10 cellular contexts compared by ENCODE assay signal in the genomic region with DNA sequence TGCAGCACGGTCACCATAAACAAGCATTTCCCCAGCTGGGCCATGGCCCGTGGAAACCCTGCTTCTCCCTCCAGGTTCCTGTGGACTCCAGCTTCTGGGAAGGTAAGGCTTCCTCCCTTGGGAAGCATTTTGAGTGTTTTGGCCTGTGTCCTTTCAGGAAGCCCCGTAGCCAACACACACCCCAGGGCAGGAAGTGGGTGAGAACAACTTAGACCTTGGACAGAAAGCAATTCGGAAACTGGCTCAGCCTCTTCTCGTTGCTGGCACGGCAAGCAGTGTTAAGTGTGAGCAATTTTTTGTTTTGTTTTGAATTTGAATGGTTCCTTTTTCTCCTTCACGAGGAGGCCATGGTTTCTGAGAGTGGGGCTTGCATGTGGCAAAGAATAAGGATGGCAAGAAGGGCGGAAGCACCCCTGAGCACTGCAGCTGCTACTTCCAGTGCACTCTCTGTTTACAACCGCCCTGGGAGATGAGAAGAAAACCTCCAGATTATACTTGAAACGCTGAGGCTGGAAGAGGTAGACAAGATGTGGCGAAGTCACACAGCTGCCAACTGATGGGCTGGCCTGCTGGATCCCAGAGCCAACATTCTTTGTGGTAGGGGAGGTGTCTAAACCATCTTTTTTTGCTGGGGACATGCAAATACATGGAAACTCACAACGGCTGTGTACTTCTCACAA. TPM values are rescaled to one million over a fixed set of nuclear protein-coding genes. Genes with fewer than 3 reads are reported as not detected.
DNase-seq lines count a peak whose midpoint lies in the region; TF ChIP-seq lines count a peak whose summit lies in the region.
"Had no signal": no experiment of that assay in that cellular context is flagged by ENCODE, and none has a peak within 500 bp of the region (broad histone marks: within the 10 kb centered on the region; RNA-seq: fewer than 3 reads in every experiment).

No MANE protein-coding gene starts in this region.

- no peak overlapping the region for H4K8ac ChIP-seq in mesendoderm (ENCODE audit: low read depth, low read length)

- H3K27ac ChIP-seq in thyroid gland, result no peak overlapping the region
- no peak overlapping the region for H3K27ac ChIP-seq in mesendoderm (ENCODE audit: low read depth, low read length)

- H3K4ac ChIP-seq in mesendoderm (ENCODE audit: low read depth, low read length), result no peak overlapping the region

- H3K27ac Mint-ChIP-seq in activated naive CD4-positive, alpha-beta T cell treated with anti-CD3 and anti-CD28 coated beads for 36 hours, result no peak overlapping the region
- peak overlapping the region; percentile 73 for H3K27ac Mint-ChIP-seq in T-helper 2 cell treated with Interferon-gamma antibody and Interleukin-4, amounts not matched to agents 5 μg/mL and 100 μg/mL, for 36 hours
- peak overlapping the region in 5 of 6 donors; percentile 13 to 55 (median 45) for H3K27ac Mint-ChIP-seq in immature natural killer cell
- H3K27ac Mint-ChIP-seq: type B pancreatic cell had no signal

- TF ChIP-seq POLR2A in thyroid gland (IDR thresholded peaks at IDR 0.05), result no peak

- TF ChIP-seq CTCF in thyroid gland (IDR thresholded peaks at IDR 0.05), result no peak

- H3K36me3 ChIP-seq in thyroid gland, result no peaks in the 10 kb centered on the region
- no peaks in the 10 kb centered on the region for H3K36me3 ChIP-seq in mesendoderm (ENCODE audit: control insufficient read depth, insufficient read depth, low read length)

- no peaks in the 10 kb centered on the region for H3K9me3 Mint-ChIP-seq in activated naive CD4-positive, alpha-beta T cell treated with anti-CD3 and anti-CD28 coated beads for 36 hours
- no peaks in the 10 kb centered on the region for H3K9me3 Mint-ChIP-seq in T-helper 2 cell treated with Interferon-gamma antibody and Interleukin-4, amounts not matched to agents 5 μg/mL and 100 μg/mL, for 36 hours
- peaks cover 0 to 2% (median 0%) of the 10 kb centered on the region in 6 donors for H3K9me3 Mint-ChIP-seq in immature natural killer cell
- H3K9me3 Mint-ChIP-seq: activated T-cell treated with anti-CD3 and anti-CD28 coated beads, Interleukin-2, amount 50 U/mL, for 4 hours had no signal

- no peaks in the 10 kb centered on the region for H3K9me3 ChIP-seq in thyroid gland

- CTCF ChIA-PET in activated naive CD4-positive, alpha-beta T cell treated with anti-CD3 and anti-CD28 coated beads for 36 hours (lab: Charles Lee), result interaction anchor here (0.6 kb wide), 1 partner anchor 37 kb away, joined by 3 read pairs; no protein-coding TSS in a partner anchor

- H3K27me3 ChIP-seq in thyroid gland (no peaks in the 10 kb centered on the region), mesendoderm (ENCODE audit: insufficient read depth, low read length, poor library complexity) (no peaks in the 10 kb centered on the region)

- no peak overlapping the region for H2AK5ac ChIP-seq in mesendoderm (ENCODE audit: low read length)

- H3K4me2 ChIP-seq in mesendoderm (ENCODE audit: low read length), result no peak overlapping the region

- H3K4me3 ChIP-seq in thyroid gland (replicated peaks in 1 of 3), result no peak overlapping the region
- no peak overlapping the region for H3K4me3 ChIP-seq in mesendoderm (ENCODE audit: low read length)

- no peaks in the 10 kb centered on the region for H3K36me3 Mint-ChIP-seq in activated naive CD4-positive, alpha-beta T cell treated with anti-CD3 and anti-CD28 coated beads for 36 hours (ENCODE audit: low read depth)
- H3K36me3 Mint-ChIP-seq in T-helper 2 cell treated with Interferon-gamma antibody and Interleukin-4, amounts not matched to agents 5 μg/mL and 100 μg/mL, for 36 hours (ENCODE audit: low read depth), result no peaks in the 10 kb centered on the region
- H3K36me3 Mint-ChIP-seq in immature natural killer cell, result no peaks in the 10 kb centered on the region
- H3K36me3 Mint-ChIP-seq: type B pancreatic cell had no signal

- no peaks in the 10 kb centered on the region for H3K27me3 Mint-ChIP-seq in activated naive CD4-positive, alpha-beta T cell treated with anti-CD3 and anti-CD28 coated beads for 36 hours (ENCODE audit: low read depth)
- peaks cover 3% of the 10 kb centered on the region for H3K27me3 Mint-ChIP-seq in T-helper 2 cell treated with Interferon-gamma antibody and Interleukin-4, amounts not matched to agents 5 μg/mL and 100 μg/mL, for 36 hours (ENCODE audit: low read depth)
- peaks cover 0 to 9% (median 4%) of the 10 kb centered on the region in 3 donors for H3K27me3 Mint-ChIP-seq in immature natural killer cell (ENCODE audit: low read depth in 3 of 3)

- intact Hi-C loops in activated naive CD4-positive, alpha-beta T cell treated with anti-CD3 and anti-CD28 coated beads for 36 hours (cut with micrococcal nuclease), result no loop called here
- intact Hi-C loops in thyroid gland (cut with DNase I), result no loop called here

- no peak overlapping the region for H3K56ac ChIP-seq in mesendoderm (ENCODE audit: low read length)

- H3K4me1 ChIP-seq in thyroid gland, result no peaks in the 10 kb centered on the region
- H3K4me1 ChIP-seq in mesendoderm (ENCODE audit: control insufficient read depth, low read depth, low read length), result peaks cover 9% of the 10 kb centered on the region

- no peak overlapping the region for H4K5ac ChIP-seq in mesendoderm (ENCODE audit: low read length)

- H3K79me1 ChIP-seq in mesendoderm (ENCODE audit: low read length), result no peaks in the 10 kb centered on the region

- peaks cover 8% of the 10 kb centered on the region for H3K4me1 Mint-ChIP-seq in activated naive CD4-positive, alpha-beta T cell treated with anti-CD3 and anti-CD28 coated beads for 36 hours (ENCODE audit: low read depth)
- peaks cover 8% of the 10 kb centered on the region for H3K4me1 Mint-ChIP-seq in T-helper 2 cell treated with Interferon-gamma antibody and Interleukin-4, amounts not matched to agents 5 μg/mL and 100 μg/mL, for 36 hours (ENCODE audit: low read depth)
- peaks cover 3 to 20% of the 10 kb centered on the region in 2 donors for H3K4me1 Mint-ChIP-seq in immature natural killer cell

- 38 to 53% methylated on average over 10 to 12 of the region's 12 CpGs for WGBS in thyroid gland, 2 donors
- WGBS in mesendoderm (ENCODE audit: extremely low coverage, insufficient coverage, low lambda C conversion rate), result no CpG with 5 or more reads among the region's 12 CpGs

- H2BK5ac ChIP-seq in mesendoderm (ENCODE audit: low read length), result no peak overlapping the region

- H3K9ac ChIP-seq in mesendoderm (ENCODE audit: low read length), result no peak overlapping the region

- H3K18ac ChIP-seq in mesendoderm (ENCODE audit: low read length), result no peak overlapping the region

- peak; percentile 5 for DNase-seq in activated naive CD4-positive, alpha-beta T cell treated with anti-CD3 and anti-CD28 coated beads for 36 hours
- no peak for DNase-seq in activated naive CD4-positive, alpha-beta T cell treated with anti-CD3 and anti-CD28 coated beads, Interleukin-2, amount 50 U/mL, for 16 hours
- no peak for DNase-seq in T-helper 2 cell treated with Interferon-gamma antibody and Interleukin-4, amounts not matched to agents 5 μg/mL and 100 μg/mL, for 36 hours (ENCODE audit: low spot score)
- DNase-seq in immature natural killer cell (no peak), thyroid gland (peak; percentile 8), mesendoderm (no peak)
- no peak for DNase-seq in stimulated activated CD4-positive, alpha-beta T cell treated with anti-CD3 and anti-CD28 coated beads, Interleukin-2, amount 100 ng/mL, for 24 hours
- no peak for DNase-seq in stimulated activated naive CD4-positive, alpha-beta T cell (lab: John Stamatoyannopoulos, UW)
- DNase-seq: activated T-cell treated with anti-CD3 and anti-CD28 coated beads, Interleukin-2, amount 50 U/mL, for 4 hours had no signal

- no peak overlapping the region for H2BK15ac ChIP-seq in mesendoderm (replicated peaks; ENCODE audit: low read depth)

- H3K4me3 Mint-ChIP-seq in activated naive CD4-positive, alpha-beta T cell treated with anti-CD3 and anti-CD28 coated beads for 36 hours, result no peak overlapping the region
- peak overlapping the region; percentile 47 for H3K4me3 Mint-ChIP-seq in T-helper 2 cell treated with Interferon-gamma antibody and Interleukin-4, amounts not matched to agents 5 μg/mL and 100 μg/mL, for 36 hours
- peak overlapping the region in 4 of 5 donors; percentile 4 to 69 (median 33) for H3K4me3 Mint-ChIP-seq in immature natural killer cell
- H3K4me3 Mint-ChIP-seq: activated T-cell treated with anti-CD3 and anti-CD28 coated beads, Interleukin-2, amount 50 U/mL, for 4 hours had no signal

- H2BK120ac ChIP-seq in mesendoderm (ENCODE audit: low read depth, low read length), result no peak overlapping the region

- H3K79me2 ChIP-seq in mesendoderm (ENCODE audit: control insufficient read depth, insufficient read depth, low read length), result no peaks in the 10 kb centered on the region

- no peak overlapping the region for H3K23ac ChIP-seq in mesendoderm (ENCODE audit: low read length)

RNA-seq across cellular contexts. Expression of gene CYTL1, which starts 14.1 kb away (rescaled TPM):
- not detected for total RNA-seq in activated naive CD4-positive, alpha-beta T cell treated with anti-CD3 and anti-CD28 coated beads for 36 hours
- polyA plus RNA-seq in immature natural killer cell, result 10 to 100 TPM in 1 of 3 donors, 1 to 10 TPM in 1, under 1 TPM in 1; 0.91 to 13.5 (median 3.4) TPM
- total RNA-seq in thyroid gland, result 1 to 10 TPM; 1.3 to 7.4 (median 3.7) TPM
- polyA plus RNA-seq in mesendoderm (2013, experiment 1 of 2), result 10.5 TPM
- 11.0 TPM for polyA plus RNA-seq in mesendoderm (2013, experiment 2 of 2)
- total RNA-seq: activated T-cell treated with anti-CD3 and anti-CD28 coated beads, Interleukin-2, amount 50 U/mL, for 4 hours had no signal

RNA-seq across cellular contexts. Expression of gene STK32B, which starts 17.9 kb away (rescaled TPM):
- not detected for total RNA-seq in activated naive CD4-positive, alpha-beta T cell treated with anti-CD3 and anti-CD28 coated beads for 36 hours
- polyA plus RNA-seq in immature natural killer cell, result not detected
- 10 to 100 TPM in 1 of 4 donors, 1 to 10 TPM in 3; 1.9 to 14.8 (median 4.4) TPM for total RNA-seq in thyroid gland
- 0.83 TPM for polyA plus RNA-seq in mesendoderm (2013, experiment 1 of 2)
- polyA plus RNA-seq in mesendoderm (2013, experiment 2 of 2), result 0.88 TPM
- total RNA-seq: activated T-cell treated with anti-CD3 and anti-CD28 coated beads, Interleukin-2, amount 50 U/mL, for 4 hours had no signal

Comparison
In these comparisons a context has a peak if more than half of its experiments do, and no peak if none do; other contexts are left out.
1. DNase-seq: peak in activated naive CD4-positive, alpha-beta T cell treated with anti-CD3 and anti-CD28 coated beads for 36 hours (single experiment) and thyroid gland (2 of 2); none in activated naive CD4-positive, alpha-beta T cell treated with anti-CD3 and anti-CD28 coated beads, Interleukin-2, amount 50 U/mL, for 16 hours (single experiment), T-helper 2 cell treated with Interferon-gamma antibody and Interleukin-4, amounts not matched to agents 5 μg/mL and 100 μg/mL, for 36 hours (single experiment), immature natural killer cell (0 of 3), mesendoderm (single experiment), stimulated activated CD4-positive, alpha-beta T cell treated with anti-CD3 and anti-CD28 coated beads, Interleukin-2, amount 100 ng/mL, for 24 hours (0 of 2) and stimulated activated naive CD4-positive, alpha-beta T cell (0 of 6).